16 cellular contexts compared by ENCODE assay signal in genomic region chr9:92722386-92723298, GRCh38. TPM values are rescaled to one million over a fixed set of nuclear protein-coding genes. Genes with fewer than 3 reads are reported as not detected.
DNase-seq lines count a peak whose midpoint lies in the region; ATAC-seq, FAIRE-seq and TF ChIP-seq lines count a peak whose summit lies in the region.
"Had no signal": no experiment of that assay in that cellular context is flagged by ENCODE, and none has a peak within 500 bp of the region (broad histone marks: within the 10 kb centered on the region; RNA-seq: fewer than 3 reads in every experiment).

No MANE protein-coding gene starts in this region.

- H3K4me1 Mint-ChIP-seq in mesothelial cell of epicardium: peaks cover 25% of the 10 kb centered on the region
- H3K4me1 Mint-ChIP-seq in naive thymus-derived CD8-positive, alpha-beta T cell: peaks cover 10 to 46% (median 16%) of the 10 kb centered on the region in 4 donors
- H3K4me1 Mint-ChIP-seq: GM23338 had no signal

- H3K27me3 Mint-ChIP-seq in mesothelial cell of epicardium (ENCODE audit: low read depth): no peaks in the 10 kb centered on the region
- no peaks in the 10 kb centered on the region for H3K27me3 Mint-ChIP-seq in naive thymus-derived CD8-positive, alpha-beta T cell
- H3K27me3 Mint-ChIP-seq: activated naive CD8-positive, alpha-beta T cell treated with anti-CD3 and anti-CD28 coated beads for 36 hours had no signal

- no peak overlapping the region for H2AFZ ChIP-seq in mammary epithelial cell (ENCODE audit: low read depth, low read length)
- H2AFZ ChIP-seq: GM23338 had no signal

- H3K4me1 ChIP-seq in right atrium auricular region (peaks cover 0 to 16% of the 10 kb centered on the region in 2 donors), left ventricle myocardium inferior (peaks cover 32% of the 10 kb centered on the region), mammary epithelial cell (ENCODE audit: insufficient read depth, low read length) (peaks cover 32% of the 10 kb centered on the region), vagina (peaks cover 60% of the 10 kb centered on the region)

- in situ Hi-C loops in mammary epithelial cell (cut with MboI; ENCODE audit: low sequenced_read_pairs in 2 of 2): no loop called here

- dilution Hi-C loops in mammary epithelial cell (cut with HindIII; ENCODE audit: low sequenced_read_pairs): no loop called here

- H3K4me3 ChIP-seq in right atrium auricular region: no peak overlapping the region
- no peak overlapping the region for H3K4me3 ChIP-seq in left ventricle myocardium inferior
- H3K4me3 ChIP-seq in mammary epithelial cell (replicated peaks in 1 of 3; ENCODE audit: insufficient read depth in 1 of 3, low read depth in 2 of 3, low read length in 3 of 3): peak overlapping the region in 1 of 3 experiments; percentile 5
- no peak overlapping the region for H3K4me3 ChIP-seq in vagina
- H3K4me3 ChIP-seq: GM23338, SJSA1 had no signal

- peak overlapping the region; percentile 84 for H3K27ac Mint-ChIP-seq in mesothelial cell of epicardium
- peak overlapping the region in 3 of 10 donors; percentile 30 to 44 (median 43) for H3K27ac Mint-ChIP-seq in naive thymus-derived CD8-positive, alpha-beta T cell
- H3K27ac Mint-ChIP-seq: activated naive CD8-positive, alpha-beta T cell treated with anti-CD3 and anti-CD28 coated beads for 36 hours; GM23338 had no signal

- WGBS in mammary epithelial cell (ENCODE audit: low coverage, missing lambda C conversion rate): 11% methylated on average over 13 of the region's 16 CpGs

- peak overlapping the region; percentile 51 for H3K9ac ChIP-seq in mammary epithelial cell (ENCODE audit: insufficient read depth, low read length)

- CTCF ChIA-PET in mammary epithelial cell (lab: Charles Lee; ENCODE audit: low non-redundant PET): no interaction called here

- intact Hi-C loops in left ventricle myocardium inferior (cut with micrococcal nuclease) (no loop called here), mammary epithelial cell (cut with micrococcal nuclease) (loop anchor here (1.0 to 2.0 kb wide), 2 partner anchors 14 to 43 kb away; no protein-coding TSS in a partner anchor), vagina (cut with DNase I) (no loop called here)

- H3K27me3 ChIP-seq in right atrium auricular region: no peaks in the 10 kb centered on the region
- no peaks in the 10 kb centered on the region for H3K27me3 ChIP-seq in left ventricle myocardium inferior (ENCODE audit: low read depth)
- H3K27me3 ChIP-seq in mammary epithelial cell (ENCODE audit: insufficient read depth, low read length): no peaks in the 10 kb centered on the region
- H3K27me3 ChIP-seq in vagina: no peaks in the 10 kb centered on the region
- H3K27me3 ChIP-seq: SJSA1 had no signal

- H3K27ac ChIP-seq in right atrium auricular region: no peak overlapping the region
- no peak overlapping the region for H3K27ac ChIP-seq in left ventricle myocardium inferior (replicated peaks)
- H3K27ac ChIP-seq in mammary epithelial cell (ENCODE audit: insufficient read depth, low read depth, low read length): peak overlapping the region; percentile 94
- H3K27ac ChIP-seq in vagina: peak overlapping the region; percentile 60

- peaks cover 11% of the 10 kb centered on the region for H3K36me3 Mint-ChIP-seq in mesothelial cell of epicardium
- H3K36me3 Mint-ChIP-seq in naive thymus-derived CD8-positive, alpha-beta T cell: peaks cover 0 to 67% (median 6%) of the 10 kb centered on the region in 3 donors
- H3K36me3 Mint-ChIP-seq: activated naive CD8-positive, alpha-beta T cell treated with anti-CD3 and anti-CD28 coated beads for 36 hours had no signal

- no peak for FAIRE-seq in GM12892 (lab: Jason Lieb, UNC)

- H3K9me3 Mint-ChIP-seq in mesothelial cell of epicardium: no peaks in the 10 kb centered on the region
- H3K9me3 Mint-ChIP-seq in naive thymus-derived CD8-positive, alpha-beta T cell: no peaks in the 10 kb centered on the region
- H3K9me3 Mint-ChIP-seq: activated naive CD8-positive, alpha-beta T cell treated with anti-CD3 and anti-CD28 coated beads for 36 hours; GM23338 had no signal

- no peak for TF ChIP-seq POLR2A in vagina (IDR thresholded peaks at IDR 0.05)
- TF ChIP-seq POLR2A in GM12892 (IDR thresholded peaks at IDR 0.05; ENCODE audit: low read depth, low read length): no peak

- no peak for ATAC-seq in naive thymus-derived CD8-positive, alpha-beta T cell
- ATAC-seq: GM23338 had no signal

- POLR2A ChIA-PET in naive thymus-derived CD8-positive, alpha-beta T cell (lab: Charles Lee): interaction anchor here (1.0 kb wide), 1 partner anchor 53 kb away, joined by 3 read pairs; the partner anchor contains the start of gene IPPK

- no peaks in the 10 kb centered on the region for H4K20me1 ChIP-seq in mammary epithelial cell (ENCODE audit: insufficient read depth, low read length)

- BruUV-seq in mammary epithelial cell (replicated peaks; lab: Mats Ljungman, UMichigan): no TSS peak

- DNase-seq in right atrium auricular region (ENCODE audit: low spot score) (peak; percentile 53), left ventricle myocardium inferior (no peak), mammary epithelial cell (no peak), mesothelial cell of epicardium (ENCODE audit: low spot score in 2 of 2, unreplicated experiment in 2 of 2) (no peak), vagina (ENCODE audit: extremely low spot score in 2 of 2) (peak in 1 of 2 donors; percentile 95), GM12892 (ENCODE audit: insufficient read length) (no peak), NCI-H774 (lab: John Stamatoyannopoulos, UW) (no peak)
- DNase-seq in naive thymus-derived CD8-positive, alpha-beta T cell: no peak
- DNase-seq: activated naive CD8-positive, alpha-beta T cell treated with anti-CD3 and anti-CD28 coated beads for 36 hours; central memory CD4-positive, alpha-beta T cell; DMS 273 treated with DMSO at 0.1 percent for 48 hours; erythroblast; NCI-H1694; NCI-H82 had no signal

- no peak overlapping the region for H3K4me3 Mint-ChIP-seq in mesothelial cell of epicardium
- no peak overlapping the region for H3K4me3 Mint-ChIP-seq in naive thymus-derived CD8-positive, alpha-beta T cell
- H3K4me3 Mint-ChIP-seq: activated naive CD8-positive, alpha-beta T cell treated with anti-CD3 and anti-CD28 coated beads for 36 hours; GM23338 had no signal

- peak overlapping the region; percentile 77 for H3K4me2 ChIP-seq in mammary epithelial cell (ENCODE audit: insufficient read depth, low read depth, low read length)
- H3K4me2 ChIP-seq: GM23338 had no signal

- H3K36me3 ChIP-seq in right atrium auricular region (peaks cover 53% of the 10 kb centered on the region), left ventricle myocardium inferior (peaks cover 54% of the 10 kb centered on the region), mammary epithelial cell (ENCODE audit: insufficient read depth, low read length) (peaks cover 31% of the 10 kb centered on the region), vagina (peaks cover 0 to 48% of the 10 kb centered on the region in 2 donors)

- peaks cover 82% of the 10 kb centered on the region for H3K79me2 ChIP-seq in mammary epithelial cell (ENCODE audit: insufficient read depth, low read length)

- TF ChIP-seq CTCF in right atrium auricular region (IDR thresholded peaks at IDR 0.05) (no peak), left ventricle myocardium inferior (IDR thresholded peaks at IDR 0.05; ENCODE audit: borderline replicate concordance) (no peak), mammary epithelial cell (conservative IDR thresholded peaks at IDR 0.05 in 1 of 2, IDR thresholded peaks at IDR 0.05 in 1 of 2; ENCODE audit: extremely low read depth in 1 of 2, insufficient read depth in 1 of 2, low read depth in 1 of 2, low read length in 2 of 2) (no peak), mesothelial cell of epicardium (IDR thresholded peaks at IDR 0.05; ENCODE audit: unreplicated experiment) (no peak), vagina (IDR thresholded peaks at IDR 0.05) (no peak)

- H3K9me3 ChIP-seq in right atrium auricular region: no peaks in the 10 kb centered on the region
- no peaks in the 10 kb centered on the region for H3K9me3 ChIP-seq in left ventricle myocardium inferior (replicated peaks)
- no peaks in the 10 kb centered on the region for H3K9me3 ChIP-seq in mammary epithelial cell (replicated peaks; ENCODE audit: insufficient read depth, low read length)
- H3K9me3 ChIP-seq in vagina: no peaks in the 10 kb centered on the region
- H3K9me3 ChIP-seq: SJSA1 had no signal

RNA-seq across cellular contexts. Expression of gene BICD2, which starts 42.0 kb away (rescaled TPM):
- total RNA-seq in right atrium auricular region (10 to 100 TPM; 32.2 to 40.4 TPM), left ventricle myocardium inferior (37.3 TPM), mammary epithelial cell (10 to 100 TPM; 57.6 to 98.9 TPM), mesothelial cell of epicardium (29.4 to 30.4 TPM (median 30.2 TPM) in 3 replicates), vagina (82.7 TPM)
- polyA plus RNA-seq in mammary epithelial cell: 15.2 TPM
- polyA minus RNA-seq in mammary epithelial cell: 26.5 TPM
- 9.5 TPM for polyA plus RNA-seq in GM12892 (2012; ENCODE audit: missing spikeins)
- total RNA-seq in naive thymus-derived CD8-positive, alpha-beta T cell: 10 to 100 TPM; 28.3 to 29.1 TPM
- 10 to 100 TPM in 2 of 3 donors, 1 to 10 TPM in 1; 5.9 to 20.1 (median 10.1) TPM for polyA plus RNA-seq in naive thymus-derived CD8-positive, alpha-beta T cell

RNA-seq across cellular contexts. Expression of gene IPPK, which starts 52.7 kb away (rescaled TPM):
- 10 to 100 TPM in 1 of 2 donors, 1 to 10 TPM in 1; 8.9 to 13.1 TPM for total RNA-seq in right atrium auricular region
- 7.3 TPM for total RNA-seq in left ventricle myocardium inferior
- total RNA-seq in mammary epithelial cell: 10 to 100 TPM; 13.4 to 25.0 TPM
- 25.2 TPM for polyA plus RNA-seq in mammary epithelial cell
- 48.0 TPM for polyA minus RNA-seq in mammary epithelial cell
- total RNA-seq in mesothelial cell of epicardium: 7.8 to 10.0 TPM (median 9.3 TPM) in 3 replicates
- 39.5 TPM for total RNA-seq in vagina
- polyA plus RNA-seq in GM12892 (2012; ENCODE audit: missing spikeins): 7.4 TPM
- total RNA-seq in naive thymus-derived CD8-positive, alpha-beta T cell: 1 to 10 TPM; 8.6 to 9.3 TPM
- polyA plus RNA-seq in naive thymus-derived CD8-positive, alpha-beta T cell: 1 to 10 TPM; 4.4 to 8.5 (median 5.1) TPM

Comparison
In these comparisons a context has a peak if more than half of its experiments do, and no peak if none do; other contexts are left out.
1. H3K27ac ChIP-seq: peak in mammary epithelial cell (single experiment) and vagina (single experiment); none in right atrium auricular region (0 of 2) and left ventricle myocardium inferior (single experiment).